ENCODE assay signal across 16 cellular contexts in genomic region chr10:89591111-89591795, GRCh38. TPM values are rescaled to one million over a fixed set of nuclear protein-coding genes. Genes with fewer than 3 reads are reported as not detected.
A peak's percentile ranks its signal among the peaks of the same experiment; 100 is the strongest.
DNase-seq lines count a peak whose midpoint lies in the region; ATAC-seq and TF ChIP-seq lines count a peak whose summit lies in the region.
"Had no signal": no experiment of that assay in that cellular context is flagged by ENCODE, and none has a peak within 500 bp of the region (broad histone marks: within the 10 kb centered on the region; RNA-seq: fewer than 3 reads in every experiment).

No MANE protein-coding gene starts in this region.

- H3K4me2 ChIP-seq in PC-3 (ENCODE audit: low read length): no peak overlapping the region
- H3K4me2 ChIP-seq: KMS-11, smooth muscle cell had no signal

- no peaks in the 10 kb centered on the region for H3K9me2 ChIP-seq in PC-3 (replicated peaks; ENCODE audit: low read length)

- BruUV-seq in PC-3 (replicated peaks; lab: Mats Ljungman, UMichigan): no TSS peak

- H3K9me3 ChIP-seq in PC-3 (ENCODE audit: low read length) (no peaks in the 10 kb centered on the region), mesodermal cell (ENCODE audit: control insufficient read depth, low read length) (no peaks in the 10 kb centered on the region), mucosa of descending colon (no peaks in the 10 kb centered on the region)
- H3K9me3 ChIP-seq: Peyer's patch, uterus had no signal

- H3K36me3 ChIP-seq in PC-3 (ENCODE audit: low read depth, low read length): peaks cover 4% of the 10 kb centered on the region; the same call in 1 of the 2 replicates
- H3K36me3 ChIP-seq in mesodermal cell (ENCODE audit: control insufficient read depth, insufficient read depth, low read length): peaks cover 42% of the 10 kb centered on the region
- H3K36me3 ChIP-seq in mucosa of descending colon (ENCODE audit: low read depth): no peaks in the 10 kb centered on the region
- H3K36me3 ChIP-seq: uterus had no signal

- H3K4me3 ChIP-seq in PC-3 (ENCODE audit: low read length) (no peak overlapping the region), fibroblast of mammary gland (ENCODE audit: control insufficient read depth, low read depth, low read length) (no peak overlapping the region), mesodermal cell (ENCODE audit: extremely low read depth, insufficient read depth, low read length, poor library complexity, severe bottlenecking) (no peak overlapping the region), mucosa of descending colon (no peak overlapping the region)
- H3K4me3 ChIP-seq: smooth muscle cell, uterus had no signal

- CTCF ChIA-PET in PC-3 (lab: Charles Lee): no interaction called here

- POLR2A ChIA-PET in PC-3 (lab: Charles Lee; ENCODE audit: unreplicated experiment): no interaction called here

- H3K27me3 ChIP-seq in PC-3 (ENCODE audit: low read length): no peaks in the 10 kb centered on the region
- H3K27me3 ChIP-seq: Peyer's patch, uterus had no signal

- H3K9ac ChIP-seq in PC-3 (ENCODE audit: low read length): no peak overlapping the region
- H3K9ac ChIP-seq: KMS-11 had no signal

- no peaks in the 10 kb centered on the region for H4K20me1 ChIP-seq in PC-3 (ENCODE audit: low read length)

- peaks cover 16% of the 10 kb centered on the region for H3K4me1 ChIP-seq in PC-3 (ENCODE audit: insufficient read depth, low read length)
- H3K4me1 ChIP-seq in mesodermal cell (ENCODE audit: control insufficient read depth, insufficient read depth, low read length, poor library complexity, severe bottlenecking): peaks cover 8% of the 10 kb centered on the region
- no peaks in the 10 kb centered on the region for H3K4me1 ChIP-seq in mucosa of descending colon (ENCODE audit: low read depth)
- H3K4me1 ChIP-seq: Peyer's patch, uterus had no signal

- intact Hi-C loops in PC-3 (cut with micrococcal nuclease) (no loop called here), mucosa of descending colon (cut with DNase I, micrococcal nuclease) (no loop called here)

- 71 to 100% methylated on average over 1 to 2 of the region's 5 CpGs for WGBS in mesodermal cell (ENCODE audit: insufficient coverage in 2 of 2), 2 experiments

- DNase-seq in COLO829 (ENCODE audit: low spot score) (peak; percentile 2), PC-3 (peak; percentile 26), fibroblast of mammary gland (ENCODE audit: low read depth) (peak; percentile 41), mucosa of descending colon (no peak), NCI-H1930 (lab: John Stamatoyannopoulos, UW) (no peak)
- DNase-seq: activated CD8-positive, alpha-beta memory T cell treated with anti-CD3 and anti-CD28 coated beads, Interleukin-2, amount 50 U/mL, for 4 hours; naive B cell; NCI-H2227 treated with DMSO at 0.1 percent for 48 hours had no signal

- TF ChIP-seq CTCF in PC-3 (conservative IDR thresholded peaks at IDR 0.05; ENCODE audit: low read depth, low read length) (no peak), fibroblast of mammary gland (conservative IDR thresholded peaks at IDR 0.05; ENCODE audit: control insufficient read depth, insufficient read depth, low read depth, low read length) (no peak), mucosa of descending colon (IDR thresholded peaks at IDR 0.05) (no peak)

- H2AFZ ChIP-seq in PC-3 (ENCODE audit: low read length): no peak overlapping the region

- H3K79me2 ChIP-seq in PC-3 (ENCODE audit: low read length): no peaks in the 10 kb centered on the region

- H3K27ac ChIP-seq in PC-3 (ENCODE audit: low read length): no peak overlapping the region
- peak overlapping the region; percentile 71 for H3K27ac ChIP-seq in mesodermal cell (ENCODE audit: low read depth, low read length, severe bottlenecking)
- H3K27ac ChIP-seq: KMS-11 had no signal

- no peaks in the 10 kb centered on the region for H3F3A ChIP-seq in PC-3 (ENCODE audit: low read length, unreplicated experiment)

- peak; percentile 61; the same call in 1 of the 2 replicates for ATAC-seq in PC-3
- ATAC-seq in HG03565 (IDR thresholded peaks at IDR 0.05; ENCODE audit: unreplicated experiment): no peak
- no peak for ATAC-seq in mucosa of descending colon
- no peak for ATAC-seq in HG02973 (IDR thresholded peaks at IDR 0.05; ENCODE audit: unreplicated experiment)
- ATAC-seq: HCT116 had no signal

RNA-seq across cellular contexts. Expression of gene PANK1, which starts 53.8 kb away (rescaled TPM):
- total RNA-seq in PC-3 (2014; rRNA removed) (2.0 and 3.9 TPM in 2 replicates), mucosa of descending colon (10 to 100 TPM; 23.2 to 67.4 (median 24.1) TPM)
- 11.2 TPM for polyA plus RNA-seq in mesodermal cell (2013, experiment 1 of 2)
- 13.9 TPM for polyA plus RNA-seq in mesodermal cell (2013, experiment 2 of 2)

RNA-seq across cellular contexts. Expression of gene SLC16A12, which starts 55.9 kb away (rescaled TPM):
- total RNA-seq in PC-3 (2014; rRNA removed) (not detected in 2 replicates), mucosa of descending colon (under 1 TPM; 0.12 to 0.47 (median 0.23) TPM)
- polyA plus RNA-seq in mesodermal cell (2013, experiment 1 of 2): 0.52 TPM
- 0.25 TPM for polyA plus RNA-seq in mesodermal cell (2013, experiment 2 of 2)
- total RNA-seq: smooth muscle cell had no signal
- polyA plus RNA-seq: smooth muscle cell had no signal

Comparison
In these comparisons a context has a peak if more than half of its experiments do, and no peak if none do; other contexts are left out.
1. DNase-seq: peak in COLO829 (single experiment), PC-3 (single experiment) and fibroblast of mammary gland (single experiment); none in mucosa of descending colon (0 of 3) and NCI-H1930 (0 of 2).